Comparison of ENCODE assay signal across 16 cellular contexts in the genomic region with DNA sequence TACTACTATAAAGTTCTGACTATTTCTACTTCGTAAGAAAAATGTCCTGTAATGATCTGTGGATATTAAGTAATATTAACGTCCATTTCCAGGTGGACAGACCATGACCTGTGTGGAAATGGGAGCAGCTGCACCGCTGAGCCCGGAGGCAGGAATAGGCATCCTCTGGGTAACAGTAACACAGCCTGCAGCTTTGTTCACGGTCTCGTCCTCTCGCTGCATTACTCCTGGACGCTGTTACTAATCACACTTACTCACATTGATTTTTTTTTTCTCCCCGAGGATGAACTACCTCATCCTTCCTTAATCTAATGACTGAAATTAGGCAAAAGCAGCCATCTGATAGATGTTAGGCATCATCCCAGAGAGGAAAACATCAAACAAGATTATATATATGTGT.
"Had no signal": no experiment of that assay in that cellular context is flagged by ENCODE, and none has a peak within 500 bp of the region (broad histone marks: within the 10 kb centered on the region; RNA-seq: fewer than 3 reads in every experiment).

No MANE protein-coding gene starts in this region.

- H3K4me1 Mint-ChIP-seq: T-cell had no signal

- ATAC-seq: T-cell had no signal

- H3K36me3 Mint-ChIP-seq: T-cell had no signal

- H3K4me3 Mint-ChIP-seq: T-cell had no signal

- H3K27ac Mint-ChIP-seq: T-cell had no signal

- DNase-seq: KBM-7, NCI-H1092 treated with DMSO at 0.1 percent for 48 hours, NCI-H1436, NCI-H1694 treated with DMSO at 0.1 percent for 48 hours, NCI-H1930, NCI-H2081 treated with DMSO at 0.1 percent for 48 hours, NCI-H2171, NCI-H226, NCI-H446, NCI-H510A, NCI-H524 treated with DMSO at 0.1 percent for 48 hours, NCI-H69, NCI-H774, SHP77, SW 1271, T-cell had no signal
